Comparison of ENCODE assay signal across 23 cellular contexts in genomic region chr14:21398901-21399300, GRCh38. TPM values are rescaled to one million over a fixed set of nuclear protein-coding genes. Genes with fewer than 3 reads are reported as not detected.
DNase-seq lines count a peak whose midpoint lies in the region; ATAC-seq, FAIRE-seq and TF ChIP-seq lines count a peak whose summit lies in the region.
"Had no signal": no experiment of that assay in that cellular context is flagged by ENCODE, and none has a peak within 500 bp of the region (broad histone marks: within the 10 kb centered on the region; RNA-seq: fewer than 3 reads in every experiment).

No MANE protein-coding gene starts in this region.

- no peak for ATAC-seq in activated CD8-positive, alpha-beta T cell treated with anti-CD3 and anti-CD28 coated beads for 36 hours
- ATAC-seq in activated CD8-positive, alpha-beta T cell treated with anti-CD3 and anti-CD28 coated beads, Interleukin-2, amount 10 ng/mL, durations not matched to agents 7 days and 5 days = no peak
- no peak for ATAC-seq in CD8-positive, alpha-beta T cell
- ATAC-seq: HCT116 had no signal

- H3K36me3 Mint-ChIP-seq in activated CD8-positive, alpha-beta T cell treated with anti-CD3 and anti-CD28 coated beads for 36 hours (ENCODE audit: low read depth) = peaks cover 64% of the 10 kb centered on the region
- peaks cover 72% of the 10 kb centered on the region for H3K36me3 Mint-ChIP-seq in activated CD8-positive, alpha-beta T cell treated with anti-CD3 and anti-CD28 coated beads, Interleukin-2, amount 10 ng/mL, durations not matched to agents 7 days and 5 days (ENCODE audit: low read depth)
- H3K36me3 Mint-ChIP-seq in CD8-positive, alpha-beta T cell = peaks cover 95% of the 10 kb centered on the region
- peaks cover 43% of the 10 kb centered on the region for H3K36me3 Mint-ChIP-seq in progenitor cell of endocrine pancreas (ENCODE audit: insufficient read depth)

- no peaks in the 10 kb centered on the region for H3K4me1 ChIP-seq in CD8-positive, alpha-beta T cell (ENCODE audit: insufficient read depth, low read length)
- H3K4me1 ChIP-seq: BE2C; BLaER1 treated with 17β-estradiol and CSF1 and Interleukin-3, amounts not matched to agents 10 nM and 100 nM had no signal

- no peak overlapping the region for H3K4me3 Mint-ChIP-seq in activated CD8-positive, alpha-beta T cell treated with anti-CD3 and anti-CD28 coated beads for 36 hours
- H3K4me3 Mint-ChIP-seq in activated CD8-positive, alpha-beta T cell treated with anti-CD3 and anti-CD28 coated beads, Interleukin-2, amount 10 ng/mL, durations not matched to agents 7 days and 5 days = no peak overlapping the region
- no peak overlapping the region for H3K4me3 Mint-ChIP-seq in CD8-positive, alpha-beta T cell
- no peak overlapping the region for H3K4me3 Mint-ChIP-seq in progenitor cell of endocrine pancreas (ENCODE audit: low read depth)
- H3K4me3 Mint-ChIP-seq: CD14-positive monocyte; CD4-positive, alpha-beta T cell; H9 had no signal

- H3K9me3 Mint-ChIP-seq in activated CD8-positive, alpha-beta T cell treated with anti-CD3 and anti-CD28 coated beads for 36 hours = no peaks in the 10 kb centered on the region
- no peaks in the 10 kb centered on the region for H3K9me3 Mint-ChIP-seq in activated CD8-positive, alpha-beta T cell treated with anti-CD3 and anti-CD28 coated beads, Interleukin-2, amount 10 ng/mL, durations not matched to agents 7 days and 5 days (ENCODE audit: insufficient read depth)
- no peaks in the 10 kb centered on the region for H3K9me3 Mint-ChIP-seq in CD8-positive, alpha-beta T cell
- H3K9me3 Mint-ChIP-seq in progenitor cell of endocrine pancreas (ENCODE audit: low read depth) = no peaks in the 10 kb centered on the region
- H3K9me3 Mint-ChIP-seq: CD14-positive monocyte; CD4-positive, alpha-beta T cell; H9 had no signal

- DNase-seq in activated CD8-positive, alpha-beta T cell treated with anti-CD3 and anti-CD28 coated beads for 36 hours = no peak
- DNase-seq in activated CD8-positive, alpha-beta T cell treated with anti-CD3 and anti-CD28 coated beads, Interleukin-2, amount 10 ng/mL, durations not matched to agents 7 days and 5 days = no peak
- no peak for DNase-seq in CD8-positive, alpha-beta T cell
- DNase-seq in WERI-Rb-1 (no peak), progenitor cell of endocrine pancreas (ENCODE audit: low spot score, unreplicated experiment) (no peak), HTR-8/SVneo (ENCODE audit: insufficient read length, low spot score) (no peak), NCI-H2196 (lab: John Stamatoyannopoulos, UW; ENCODE audit: unreplicated experiment) (no peak)
- DNase-seq: AML-193; BE2C; Calu3; CD4-positive, alpha-beta T cell; COR-L47; DMS53; DMS79 treated with DMSO at 0.1 percent for 48 hours; GM23248; H9 had no signal

- H3K27me3 Mint-ChIP-seq in activated CD8-positive, alpha-beta T cell treated with anti-CD3 and anti-CD28 coated beads for 36 hours = no peaks in the 10 kb centered on the region
- no peaks in the 10 kb centered on the region for H3K27me3 Mint-ChIP-seq in activated CD8-positive, alpha-beta T cell treated with anti-CD3 and anti-CD28 coated beads, Interleukin-2, amount 10 ng/mL, durations not matched to agents 7 days and 5 days (ENCODE audit: low read depth)
- H3K27me3 Mint-ChIP-seq in CD8-positive, alpha-beta T cell (ENCODE audit: low read depth) = no peaks in the 10 kb centered on the region
- H3K27me3 Mint-ChIP-seq in progenitor cell of endocrine pancreas = no peaks in the 10 kb centered on the region
- H3K27me3 Mint-ChIP-seq: CD4-positive, alpha-beta T cell had no signal

- H3K27ac Mint-ChIP-seq in activated CD8-positive, alpha-beta T cell treated with anti-CD3 and anti-CD28 coated beads for 36 hours = peak overlapping the region; percentile 32
- no peak overlapping the region for H3K27ac Mint-ChIP-seq in activated CD8-positive, alpha-beta T cell treated with anti-CD3 and anti-CD28 coated beads, Interleukin-2, amount 10 ng/mL, durations not matched to agents 7 days and 5 days
- peak overlapping the region; percentile 41 for H3K27ac Mint-ChIP-seq in CD8-positive, alpha-beta T cell
- H3K27ac Mint-ChIP-seq in progenitor cell of endocrine pancreas = peak overlapping the region; percentile 57
- H3K27ac Mint-ChIP-seq: CD4-positive, alpha-beta T cell; H9 had no signal

- CTCF ChIA-PET in activated CD8-positive, alpha-beta T cell treated with anti-CD3 and anti-CD28 coated beads for 36 hours (lab: Charles Lee) = no interaction called here
- CTCF ChIA-PET in activated CD8-positive, alpha-beta T cell treated with anti-CD3 and anti-CD28 coated beads, Interleukin-2, amount 10 ng/mL, durations not matched to agents 7 days and 5 days (lab: Charles Lee) = interaction anchor here (1.2 kb wide), 1 partner anchor 8 kb away, joined by 3 read pairs; no protein-coding TSS in a partner anchor
- CTCF ChIA-PET in CD8-positive, alpha-beta T cell (lab: Charles Lee) = no interaction called here

- no peaks in the 10 kb centered on the region for H3K9me3 ChIP-seq in CD8-positive, alpha-beta T cell (ENCODE audit: low read length)
- no peaks in the 10 kb centered on the region for H3K9me3 ChIP-seq in WERI-Rb-1 (ENCODE audit: severe bottlenecking)
- H3K9me3 ChIP-seq: BE2C; BLaER1 treated with 17β-estradiol and CSF1 and Interleukin-3, amounts not matched to agents 10 nM and 100 nM had no signal

- peaks cover 75% of the 10 kb centered on the region for H3K36me3 ChIP-seq in CD8-positive, alpha-beta T cell (ENCODE audit: insufficient read depth, low read length)
- H3K36me3 ChIP-seq in WERI-Rb-1 = peaks cover 97% of the 10 kb centered on the region

- H3K27ac ChIP-seq in CD8-positive, alpha-beta T cell (ENCODE audit: low read depth, low read length) = no peak overlapping the region
- H3K27ac ChIP-seq in WERI-Rb-1 = peak overlapping the region; percentile 74
- H3K27ac ChIP-seq: 22Rv1; BLaER1 treated with 17β-estradiol and CSF1 and Interleukin-3, amounts not matched to agents 10 nM and 100 nM; GM23248 had no signal

- no peak for FAIRE-seq in HTR-8/SVneo (lab: Jason Lieb, UNC)
- FAIRE-seq: A204.1, G401.6, GM12892 had no signal

- H3K4me1 Mint-ChIP-seq in activated CD8-positive, alpha-beta T cell treated with anti-CD3 and anti-CD28 coated beads for 36 hours (ENCODE audit: low read depth) = no peaks in the 10 kb centered on the region
- H3K4me1 Mint-ChIP-seq in activated CD8-positive, alpha-beta T cell treated with anti-CD3 and anti-CD28 coated beads, Interleukin-2, amount 10 ng/mL, durations not matched to agents 7 days and 5 days (ENCODE audit: low read depth) = no peaks in the 10 kb centered on the region
- H3K4me1 Mint-ChIP-seq in CD8-positive, alpha-beta T cell (ENCODE audit: low read depth) = no peaks in the 10 kb centered on the region
- no peaks in the 10 kb centered on the region for H3K4me1 Mint-ChIP-seq in progenitor cell of endocrine pancreas (ENCODE audit: low read depth)
- H3K4me1 Mint-ChIP-seq: CD14-positive monocyte, H9 had no signal

- H3K4me3 ChIP-seq in CD8-positive, alpha-beta T cell (ENCODE audit: low read depth, low read length) = no peak overlapping the region
- H3K4me3 ChIP-seq in WERI-Rb-1 (ENCODE audit: low read depth, low read length) = no peak overlapping the region
- H3K4me3 ChIP-seq: BLaER1 treated with 17β-estradiol and CSF1 and Interleukin-3, amounts not matched to agents 10 nM and 100 nM; GM23248 had no signal

- intact Hi-C loops in activated CD8-positive, alpha-beta T cell treated with anti-CD3 and anti-CD28 coated beads for 36 hours (cut with micrococcal nuclease) = no loop called here
- intact Hi-C loops in CD8-positive, alpha-beta T cell (cut with DNase I, micrococcal nuclease) = loop anchor here in 1 of 2 experiments (5.0 kb wide), 1 partner anchor 157 kb away; no protein-coding TSS in a partner anchor

- TF ChIP-seq CTCF in activated CD8-positive, alpha-beta T cell treated with anti-CD3 and anti-CD28 coated beads for 36 hours (IDR thresholded peaks at IDR 0.05) = no peak
- TF ChIP-seq CTCF in CD8-positive, alpha-beta T cell (IDR thresholded peaks at IDR 0.05) = no peak
- TF ChIP-seq CTCF in WERI-Rb-1 (IDR thresholded peaks at IDR 0.05; ENCODE audit: low read depth, low read length) (no peak), progenitor cell of endocrine pancreas (IDR thresholded peaks at IDR 0.05; ENCODE audit: unreplicated experiment) (no peak)

- POLR2A ChIA-PET in activated CD8-positive, alpha-beta T cell treated with anti-CD3 and anti-CD28 coated beads for 36 hours (lab: Charles Lee) = no interaction called here
- POLR2A ChIA-PET in activated CD8-positive, alpha-beta T cell treated with anti-CD3 and anti-CD28 coated beads, Interleukin-2, amount 10 ng/mL, durations not matched to agents 7 days and 5 days (lab: Charles Lee) = interaction anchor here (0.6 kb wide), 1 partner anchor 108 kb away, joined by 7 read pairs; no protein-coding TSS in a partner anchor
- POLR2A ChIA-PET in CD8-positive, alpha-beta T cell (lab: Charles Lee) = no interaction called here

- H3K27me3 ChIP-seq in CD8-positive, alpha-beta T cell (ENCODE audit: insufficient read depth, low read length) = no peaks in the 10 kb centered on the region
- no peaks in the 10 kb centered on the region for H3K27me3 ChIP-seq in WERI-Rb-1 (ENCODE audit: insufficient read depth, low read depth, severe bottlenecking)
- H3K27me3 ChIP-seq: BE2C; BLaER1 treated with 17β-estradiol and CSF1 and Interleukin-3, amounts not matched to agents 10 nM and 100 nM had no signal

RNA-seq across cellular contexts. Expression of gene SUPT16H, which starts 15.1 kb away (rescaled TPM):
- 100 to 1,000 TPM; 171 to 173 TPM for total RNA-seq in activated CD8-positive, alpha-beta T cell treated with anti-CD3 and anti-CD28 coated beads for 36 hours
- 100 to 1,000 TPM; 136 to 138 TPM for total RNA-seq in activated CD8-positive, alpha-beta T cell treated with anti-CD3 and anti-CD28 coated beads, Interleukin-2, amount 10 ng/mL, durations not matched to agents 7 days and 5 days
- total RNA-seq in CD8-positive, alpha-beta T cell = 10 to 100 TPM; 53.5 to 54.9 TPM
- total RNA-seq in progenitor cell of endocrine pancreas = 106 and 108 TPM in 2 replicates

RNA-seq across cellular contexts. Expression of gene CHD8, which starts 57.0 kb away (rescaled TPM):
- total RNA-seq in activated CD8-positive, alpha-beta T cell treated with anti-CD3 and anti-CD28 coated beads for 36 hours = 10 to 100 TPM; 82.3 to 85.3 TPM
- total RNA-seq in activated CD8-positive, alpha-beta T cell treated with anti-CD3 and anti-CD28 coated beads, Interleukin-2, amount 10 ng/mL, durations not matched to agents 7 days and 5 days = 100 to 1,000 TPM; 116 to 119 TPM
- 100 to 1,000 TPM; 132 to 144 TPM for total RNA-seq in CD8-positive, alpha-beta T cell
- total RNA-seq in progenitor cell of endocrine pancreas = 147 and 149 TPM in 2 replicates
